Comparison of ENCODE assay signal across 1 cellular context in the genomic region with DNA sequence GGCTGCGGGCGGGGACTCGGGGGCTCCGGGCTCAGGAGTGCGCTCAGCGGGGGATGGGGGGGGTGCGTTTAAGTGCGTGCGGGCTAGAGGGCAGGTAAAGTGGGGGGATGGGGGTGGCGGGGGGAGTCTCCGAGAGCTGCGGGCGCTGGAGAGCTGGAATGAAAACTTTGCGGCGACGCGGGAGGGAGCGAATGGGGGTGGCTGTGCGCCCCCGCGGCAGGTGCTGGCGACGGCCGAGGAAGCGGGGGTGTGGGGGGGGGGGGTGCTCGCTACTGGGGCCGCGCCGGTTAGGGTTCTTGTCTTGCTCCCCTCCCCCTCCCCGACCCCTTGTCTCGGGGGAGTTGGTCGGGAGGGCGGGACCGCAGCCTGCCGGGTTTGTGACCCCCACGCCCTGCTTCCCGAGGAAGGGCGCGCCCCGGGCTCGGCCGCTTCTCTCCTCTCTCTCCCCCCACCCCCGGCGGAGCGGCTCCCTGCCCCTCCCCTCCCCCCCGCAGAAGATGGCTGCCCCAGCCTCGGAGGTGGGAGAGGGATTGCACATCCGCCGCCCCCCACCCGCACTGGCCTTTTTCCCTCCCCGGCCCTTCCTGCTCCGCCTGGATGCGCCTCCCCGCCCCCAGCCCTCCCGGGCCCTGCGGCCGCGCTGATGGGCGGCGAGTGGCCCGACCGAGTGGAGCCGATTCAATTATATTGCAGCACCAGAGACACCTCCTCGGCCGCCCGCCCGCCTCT.
TF ChIP-seq lines count a peak whose summit lies in the region.

No MANE protein-coding gene starts in this region.

TF ChIP-seq in HepG2, 621 proteins besides CTCF, POLR2A, EP300 and RAD21 (continued from another document):
- TF ChIP-seq, protein P1, sequence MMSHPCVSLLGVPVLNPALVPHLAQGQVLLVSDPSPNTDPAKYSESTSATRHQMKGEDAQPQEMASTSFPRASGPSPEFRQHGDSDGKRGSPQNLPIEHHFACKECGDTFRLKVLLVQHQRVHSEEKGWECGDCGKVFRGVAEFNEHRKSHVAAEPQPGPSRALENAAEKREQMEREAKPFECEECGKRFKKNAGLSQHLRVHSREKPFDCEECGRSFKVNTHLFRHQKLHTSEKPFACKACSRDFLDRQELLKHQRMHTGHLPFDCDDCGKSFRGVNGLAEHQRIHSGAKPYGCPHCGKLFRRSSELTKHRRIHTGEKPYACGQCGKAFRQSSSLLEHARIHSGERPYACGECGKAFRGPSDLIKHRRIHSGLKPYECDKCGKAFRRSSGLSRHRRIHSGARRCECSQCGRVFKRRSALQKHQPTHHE (CRISPR knock-in tag; IDR thresholded peaks at IDR 0.05; ENCODE audit: borderline replicate concordance) = 0 out of 2 replicates have a peak, but pooled peaks have one; percentile 0
- TF ChIP-seq, protein P2, sequence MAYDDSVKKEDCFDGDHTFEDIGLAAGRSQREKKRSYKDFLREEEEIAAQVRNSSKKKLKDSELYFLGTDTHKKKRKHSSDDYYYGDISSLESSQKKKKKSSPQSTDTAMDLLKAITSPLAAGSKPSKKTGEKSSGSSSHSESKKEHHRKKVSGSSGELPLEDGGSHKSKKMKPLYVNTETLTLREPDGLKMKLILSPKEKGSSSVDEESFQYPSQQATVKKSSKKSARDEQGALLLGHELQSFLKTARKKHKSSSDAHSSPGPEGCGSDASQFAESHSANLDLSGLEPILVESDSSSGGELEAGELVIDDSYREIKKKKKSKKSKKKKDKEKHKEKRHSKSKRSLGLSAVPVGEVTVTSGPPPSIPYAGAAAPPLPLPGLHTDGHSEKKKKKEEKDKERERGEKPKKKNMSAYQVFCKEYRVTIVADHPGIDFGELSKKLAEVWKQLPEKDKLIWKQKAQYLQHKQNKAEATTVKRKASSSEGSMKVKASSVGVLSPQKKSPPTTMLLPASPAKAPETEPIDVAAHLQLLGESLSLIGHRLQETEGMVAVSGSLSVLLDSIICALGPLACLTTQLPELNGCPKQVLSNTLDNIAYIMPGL (CRISPR knock-in tag; IDR thresholded peaks at IDR 0.05; ENCODE audit: borderline replicate concordance in 1 of 2, low read depth in 1 of 2) = 0 out of 4 replicates have a peak, but pooled peaks of 1 of the 2 experiments have one; percentile 6
